ENCODE assay signal across 2 cellular contexts in genomic region chr10:101682172-101682825, GRCh38.
TF ChIP-seq lines count a peak whose summit lies in the region.

No MANE protein-coding gene starts in this region.

TF ChIP-seq in liver, 16 proteins besides CTCF, POLR2A, EP300 and RAD21:
- TF ChIP-seq FOXA2 (IDR thresholded peaks at IDR 0.05) (no peak), EGR1 (IDR thresholded peaks at IDR 0.05; ENCODE audit: low read depth in 2 of 2) (no peak), HNF4A (conservative IDR thresholded peaks at IDR 0.05) (peak in 1 of 2 donors; percentile 41), GABPA (IDR thresholded peaks at IDR 0.05 in 1 of 2, conservative IDR thresholded peaks at IDR 0.05 in 1 of 2) (no peak), RXRA (IDR thresholded peaks at IDR 0.05) (peak in 1 of 2 donors; percentile 49)
- TF ChIP-seq, protein P1, sequence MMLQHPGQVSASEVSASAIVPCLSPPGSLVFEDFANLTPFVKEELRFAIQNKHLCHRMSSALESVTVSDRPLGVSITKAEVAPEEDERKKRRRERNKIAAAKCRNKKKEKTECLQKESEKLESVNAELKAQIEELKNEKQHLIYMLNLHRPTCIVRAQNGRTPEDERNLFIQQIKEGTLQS (IDR thresholded peaks at IDR 0.05): peak; percentile 31
- TF ChIP-seq, protein P2, sequence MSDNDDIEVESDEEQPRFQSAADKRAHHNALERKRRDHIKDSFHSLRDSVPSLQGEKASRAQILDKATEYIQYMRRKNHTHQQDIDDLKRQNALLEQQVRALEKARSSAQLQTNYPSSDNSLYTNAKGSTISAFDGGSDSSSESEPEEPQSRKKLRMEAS (IDR thresholded peaks at IDR 0.05): peak; percentile 32

TF ChIP-seq in HepG2, 621 proteins besides CTCF, POLR2A, EP300 and RAD21 (continued from another document):
- TF ChIP-seq RBM39 (IDR thresholded peaks at IDR 0.05; ENCODE audit: low read depth, low read length, poor library complexity, severe bottlenecking): no peak
- TF ChIP-seq, protein P2 (IDR thresholded peaks at IDR 0.05): no peak
- no peak for TF ChIP-seq ZFYVE20 (CRISPR knock-in tag; IDR thresholded peaks at IDR 0.05; ENCODE audit: borderline replicate concordance, low read depth)
- no peak for TF ChIP-seq ZNF549 (CRISPR knock-in tag; IDR thresholded peaks at IDR 0.05)
- no peak for TF ChIP-seq SP2 (CRISPR knock-in tag; IDR thresholded peaks at IDR 0.05)
- TF ChIP-seq ZNF605 (CRISPR knock-in tag; IDR thresholded peaks at IDR 0.05): no peak
- TF ChIP-seq SNRNP70 (IDR thresholded peaks at IDR 0.05; ENCODE audit: low read depth, low read length): no peak
- TF ChIP-seq, protein P3, sequence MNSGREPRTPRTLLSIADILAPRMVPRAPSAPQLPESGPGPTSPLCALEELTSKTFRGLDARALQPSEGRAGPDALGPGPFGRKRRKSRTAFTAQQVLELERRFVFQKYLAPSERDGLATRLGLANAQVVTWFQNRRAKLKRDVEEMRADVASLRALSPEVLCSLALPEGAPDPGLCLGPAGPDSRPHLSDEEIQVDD (CRISPR knock-in tag; IDR thresholded peaks at IDR 0.05; ENCODE audit: borderline replicate concordance): no peak
- no peak for TF ChIP-seq ZNF468 (CRISPR knock-in tag; IDR thresholded peaks at IDR 0.05)
- TF ChIP-seq ARNT (IDR thresholded peaks at IDR 0.05): no peak
- no peak for TF ChIP-seq HMGA1 (CRISPR knock-in tag; conservative IDR thresholded peaks at IDR 0.05)
- TF ChIP-seq ZNF83 (CRISPR knock-in tag; IDR thresholded peaks at IDR 0.05; ENCODE audit: borderline replicate concordance): no peak
- no peak for TF ChIP-seq U2AF2 (IDR thresholded peaks at IDR 0.05; ENCODE audit: low read depth, low read length)
- TF ChIP-seq ATM (IDR thresholded peaks at IDR 0.05; ENCODE audit: borderline replicate concordance): no peak
- TF ChIP-seq RBM22 (optimal IDR thresholded peaks at IDR 0.05; ENCODE audit: low read length): no peak
